ENCODE assay signal across 8 cellular contexts in genomic region chr16:46972971-46973456, GRCh38. TPM values are rescaled to one million over a fixed set of nuclear protein-coding genes. Genes with fewer than 3 reads are reported as not detected.
A peak's percentile ranks its signal among the peaks of the same experiment; 100 is the strongest.
DNase-seq lines count a peak whose midpoint lies in the region; ATAC-seq and TF ChIP-seq lines count a peak whose summit lies in the region.

No MANE protein-coding gene starts in this region.

- H3K9me3 ChIP-seq in esophagus squamous epithelium, result no peaks in the 10 kb centered on the region
- H3K9me3 ChIP-seq in upper lobe of left lung, result no peaks in the 10 kb centered on the region

- H3K4me3 ChIP-seq in KMS-11 (IDR thresholded peaks at IDR 0.05; ENCODE audit: insufficient read depth, low read depth, low read length) (no peak overlapping the region), esophagus squamous epithelium (peak overlapping the region; percentile 81 to 98 (median 92)), upper lobe of left lung (peak overlapping the region; percentile 61 to 97 (median 90))

- H3K27me3 ChIP-seq in KMS-11 (ENCODE audit: insufficient read depth, low read depth) (no peaks in the 10 kb centered on the region), esophagus squamous epithelium (no peaks in the 10 kb centered on the region), upper lobe of left lung (no peaks in the 10 kb centered on the region)

- peaks cover 29% of the 10 kb centered on the region for H3K36me3 Mint-ChIP-seq in nephron progenitor cell (ENCODE audit: low read depth)

- peak overlapping the region; percentile 91 for H3K4me3 Mint-ChIP-seq in nephron progenitor cell

- DNase-seq in ELR (ENCODE audit: low read depth) (peak; percentile 56), activated T-cell treated with anti-CD3 and anti-CD28 coated beads for 1 hour (ENCODE audit: low read depth) (peak; percentile 11), esophagus squamous epithelium (lab: John Stamatoyannopoulos, UW) (no peak), nephron progenitor cell (peak; percentile 47), upper lobe of left lung (peak; percentile 48 to 90), DMS114 treated with DMSO at 0.1 percent for 48 hours (lab: John Stamatoyannopoulos, UW; ENCODE audit: unreplicated experiment) (no peak)

- no peaks in the 10 kb centered on the region for H3K9me3 Mint-ChIP-seq in nephron progenitor cell

- peaks cover 3% of the 10 kb centered on the region for H3K27me3 Mint-ChIP-seq in nephron progenitor cell (ENCODE audit: low read depth, poor library complexity)

- H2AFZ ChIP-seq in KMS-11 (ENCODE audit: low read depth), result peak overlapping the region; percentile 58

- no CpG with 5 or more reads among the region's 61 CpGs for WGBS in esophagus squamous epithelium, 2 donors
- WGBS in upper lobe of left lung, 2 donors, result 0 to 10% methylated on average over 2 to 37 of the region's 61 CpGs

- H3K4me1 ChIP-seq in KMS-11 (ENCODE audit: low read depth, poor library complexity, severe bottlenecking) (peaks cover 36% of the 10 kb centered on the region), esophagus squamous epithelium (peaks cover 3 to 48% (median 32%) of the 10 kb centered on the region in 3 donors), upper lobe of left lung (peaks cover 20 to 40% (median 26%) of the 10 kb centered on the region in 4 donors)

- ATAC-seq in GM21786 (IDR thresholded peaks at IDR 0.05; ENCODE audit: unreplicated experiment) (peak; percentile 8), upper lobe of left lung (ENCODE audit: low FRiP score in 2 of 2) (peak; percentile 57 to 74)

- intact Hi-C loops in esophagus squamous epithelium (cut with DNase I), result no loop called here

- peaks cover 56% of the 10 kb centered on the region for H3K79me2 ChIP-seq in KMS-11 (ENCODE audit: insufficient read depth, low read depth)

- H3K36me3 ChIP-seq in KMS-11 (ENCODE audit: insufficient read depth) (peaks cover 6% of the 10 kb centered on the region; the same call in 1 of the 2 replicates), esophagus squamous epithelium (peaks cover 0 to 39% (median 11%) of the 10 kb centered on the region in 3 donors), upper lobe of left lung (peaks cover 6 to 29% (median 16%) of the 10 kb centered on the region in 4 donors)

- TF ChIP-seq EP300 in upper lobe of left lung (IDR thresholded peaks at IDR 0.05), result no peak

- H4K20me1 ChIP-seq in KMS-11 (ENCODE audit: insufficient read depth), result peaks cover 9% of the 10 kb centered on the region; the same call in 1 of the 2 replicates

- peak overlapping the region; percentile 100 for H3K27ac Mint-ChIP-seq in nephron progenitor cell

- H3K27ac ChIP-seq in KMS-11 (peak overlapping the region; percentile 96), esophagus squamous epithelium (peak overlapping the region; percentile 97 to 99 (median 98)), upper lobe of left lung (peak overlapping the region; percentile 91 to 99 (median 96))

- peak overlapping the region; percentile 96; the same call in 1 of the 2 replicates for H3K9ac ChIP-seq in KMS-11

- H3K4me1 Mint-ChIP-seq in nephron progenitor cell, result peaks cover 39% of the 10 kb centered on the region

- no peak for TF ChIP-seq CTCF in KMS-11 (conservative IDR thresholded peaks at IDR 0.05; ENCODE audit: low read depth, low read length)
- TF ChIP-seq CTCF in esophagus squamous epithelium (IDR thresholded peaks at IDR 0.05), result no peak
- no peak for TF ChIP-seq CTCF in nephron progenitor cell (IDR thresholded peaks at IDR 0.05)
- no peak for TF ChIP-seq CTCF in upper lobe of left lung (IDR thresholded peaks at IDR 0.05)

- TF ChIP-seq POLR2A in esophagus squamous epithelium (IDR thresholded peaks at IDR 0.05) (no peak), upper lobe of left lung (IDR thresholded peaks at IDR 0.05) (no peak)

- H3K4me2 ChIP-seq in KMS-11, result peak overlapping the region; percentile 97

RNA-seq across cellular contexts. Expression of gene DNAJA2, which starts 0.5 kb away (rescaled TPM):
- 10 to 100 TPM; 39.0 to 69.7 (median 58.2) TPM for total RNA-seq in esophagus squamous epithelium
- 10 to 100 TPM; 15.7 to 51.2 (median 41.0) TPM for total RNA-seq in upper lobe of left lung

Comparison
In these comparisons a context has a peak if more than half of its experiments do, and no peak if none do; other contexts are left out.
1. DNase-seq: peak in ELR (single experiment), activated T-cell treated with anti-CD3 and anti-CD28 coated beads for 1 hour (single experiment), nephron progenitor cell (single experiment) and upper lobe of left lung (2 of 2); none in esophagus squamous epithelium (single experiment) and DMS114 treated with DMSO at 0.1 percent for 48 hours (single experiment).
2. Peak in every context shown above with its lines, with median percentiles within 50 percentile points of each other: H3K27ac ChIP-seq.